In the genomic region with DNA sequence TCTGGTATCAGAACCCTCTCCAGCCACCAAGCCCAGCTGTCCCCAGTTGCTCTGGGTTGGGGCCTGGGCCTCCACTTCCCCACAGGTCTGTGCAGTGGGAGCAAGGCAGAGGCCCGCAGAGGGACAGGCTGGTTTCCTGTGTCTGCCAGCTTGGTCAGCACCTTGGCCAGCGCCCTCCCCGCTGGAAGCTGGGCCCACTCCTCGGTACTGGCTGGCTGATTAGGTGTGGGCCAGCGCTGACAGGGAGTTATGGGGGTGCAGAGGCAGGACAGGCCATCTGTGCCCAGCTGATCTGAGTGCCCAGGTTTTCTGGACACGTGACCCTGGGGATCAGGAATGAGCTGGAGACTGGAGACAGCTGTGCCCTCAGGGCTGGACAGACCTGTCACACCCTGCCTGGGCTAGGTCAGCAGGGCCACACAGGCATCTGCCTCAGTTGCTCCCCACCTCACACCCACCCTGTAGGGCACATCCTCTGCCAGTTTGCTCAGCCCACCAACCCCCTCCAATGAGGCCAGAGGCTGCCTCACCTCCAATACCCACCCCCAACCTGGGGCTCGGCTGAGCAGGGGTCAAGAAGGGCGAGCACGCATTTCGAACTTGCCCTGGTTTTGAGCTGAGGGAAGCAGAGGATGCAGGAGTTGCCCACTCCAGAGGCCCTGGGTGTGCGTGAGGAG, we compare ENCODE assay signal across 1 cellular context.
TF ChIP-seq lines count a peak whose summit lies in the region.

No MANE protein-coding gene starts in this region.

TF ChIP-seq in HepG2, 621 proteins besides CTCF, POLR2A, EP300 and RAD21 (continued from another document and continues in another):
- TF ChIP-seq, protein P1, sequence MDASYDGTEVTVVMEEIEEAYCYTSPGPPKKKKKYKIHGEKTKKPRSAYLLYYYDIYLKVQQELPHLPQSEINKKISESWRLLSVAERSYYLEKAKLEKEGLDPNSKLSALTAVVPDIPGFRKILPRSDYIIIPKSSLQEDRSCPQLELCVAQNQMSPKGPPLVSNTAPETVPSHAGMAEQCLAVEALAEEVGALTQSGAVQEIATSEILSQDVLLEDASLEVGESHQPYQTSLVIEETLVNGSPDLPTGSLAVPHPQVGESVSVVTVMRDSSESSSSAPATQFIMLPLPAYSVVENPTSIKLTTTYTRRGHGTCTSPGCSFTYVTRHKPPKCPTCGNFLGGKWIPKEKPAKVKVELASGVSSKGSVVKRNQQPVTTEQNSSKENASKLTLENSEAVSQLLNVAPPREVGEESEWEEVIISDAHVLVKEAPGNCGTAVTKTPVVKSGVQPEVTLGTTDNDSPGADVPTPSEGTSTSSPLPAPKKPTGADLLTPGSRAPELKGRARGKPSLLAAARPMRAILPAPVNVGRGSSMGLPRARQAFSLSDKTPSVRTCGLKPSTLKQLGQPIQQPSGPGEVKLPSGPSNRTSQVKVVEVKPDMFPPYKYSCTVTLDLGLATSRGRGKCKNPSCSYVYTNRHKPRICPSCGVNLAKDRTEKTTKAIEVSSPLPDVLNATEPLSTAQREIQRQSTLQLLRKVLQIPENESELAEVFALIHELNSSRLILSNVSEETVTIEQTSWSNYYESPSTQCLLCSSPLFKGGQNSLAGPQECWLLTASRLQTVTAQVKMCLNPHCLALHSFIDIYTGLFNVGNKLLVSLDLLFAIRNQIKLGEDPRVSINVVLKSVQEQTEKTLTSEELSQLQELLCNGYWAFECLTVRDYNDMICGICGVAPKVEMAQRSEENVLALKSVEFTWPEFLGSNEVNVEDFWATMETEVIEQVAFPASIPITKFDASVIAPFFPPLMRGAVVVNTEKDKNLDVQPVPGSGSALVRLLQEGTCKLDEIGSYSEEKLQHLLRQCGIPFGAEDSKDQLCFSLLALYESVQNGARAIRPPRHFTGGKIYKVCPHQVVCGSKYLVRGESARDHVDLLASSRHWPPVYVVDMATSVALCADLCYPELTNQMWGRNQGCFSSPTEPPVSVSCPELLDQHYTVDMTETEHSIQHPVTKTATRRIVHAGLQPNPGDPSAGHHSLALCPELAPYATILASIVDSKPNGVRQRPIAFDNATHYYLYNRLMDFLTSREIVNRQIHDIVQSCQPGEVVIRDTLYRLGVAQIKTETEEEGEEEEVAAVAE (CRISPR knock-in tag; IDR thresholded peaks at IDR 0.05; ENCODE audit: borderline replicate concordance), result peak; percentile 70; the same call in 1 of the 2 replicates
- TF ChIP-seq GATAD2A (CRISPR knock-in tag; IDR thresholded peaks at IDR 0.05) (peak; percentile 22; the same call in 1 of the 2 replicates), ZBTB42 (CRISPR knock-in tag; IDR thresholded peaks at IDR 0.05) (no peak), ZSCAN29 (CRISPR knock-in tag; conservative IDR thresholded peaks at IDR 0.05) (no peak), ZNF792 (CRISPR knock-in tag; IDR thresholded peaks at IDR 0.05) (peak; percentile 86; the same call in 1 of the 2 replicates), ZNF343 (CRISPR knock-in tag; IDR thresholded peaks at IDR 0.05) (0 out of 2 replicates have a peak, but pooled peaks have one; percentile 55), NFKBIZ (CRISPR knock-in tag; IDR thresholded peaks at IDR 0.05) (no peak), ZNF616 (CRISPR knock-in tag; IDR thresholded peaks at IDR 0.05; ENCODE audit: low read depth) (peak; percentile 88; the same call in 1 of the 2 replicates), SNAPC2 (CRISPR knock-in tag; IDR thresholded peaks at IDR 0.05) (peak; percentile 85), ZNF446 (CRISPR knock-in tag; IDR thresholded peaks at IDR 0.05) (peak; percentile 69; the same call in 1 of the 2 replicates), ZNF430 (CRISPR knock-in tag; IDR thresholded peaks at IDR 0.05) (peak; percentile 55; the same call in 1 of the 2 replicates), XBP1 (CRISPR knock-in tag; IDR thresholded peaks at IDR 0.05) (peak; percentile 58; the same call in 1 of the 2 replicates), ZSCAN21 (CRISPR knock-in tag; IDR thresholded peaks at IDR 0.05; ENCODE audit: borderline replicate concordance) (peak; percentile 90), NR2F6 (IDR thresholded peaks at IDR 0.05) (no peak), NR2F6 (CRISPR knock-in tag; IDR thresholded peaks at IDR 0.05) (peak; percentile 8; the same call in 1 of the 2 replicates), ZNF556 (CRISPR knock-in tag; IDR thresholded peaks at IDR 0.05; ENCODE audit: borderline replicate concordance) (no peak), SOX5 (CRISPR knock-in tag; IDR thresholded peaks at IDR 0.05; ENCODE audit: borderline replicate concordance) (0 out of 2 replicates have a peak, but pooled peaks have one; percentile 27), ZNF670 (CRISPR knock-in tag; IDR thresholded peaks at IDR 0.05; ENCODE audit: borderline replicate concordance) (no peak; the same call in 1 of the 2 replicates), ERF (CRISPR knock-in tag; IDR thresholded peaks at IDR 0.05) (peak; percentile 85; the same call in 1 of the 2 replicates), THAP11 (CRISPR knock-in tag; IDR thresholded peaks at IDR 0.05) (peak; percentile 62), MED1 (CRISPR knock-in tag; IDR thresholded peaks at IDR 0.05) (peak; percentile 29; the same call in 1 of the 2 replicates), SAP130 (CRISPR knock-in tag; IDR thresholded peaks at IDR 0.05; ENCODE audit: low read depth) (peak; percentile 73), PHF21A (CRISPR knock-in tag; IDR thresholded peaks at IDR 0.05) (no peak), SCMH1 (CRISPR knock-in tag; IDR thresholded peaks at IDR 0.05; ENCODE audit: borderline replicate concordance) (no peak), ZNF749 (CRISPR knock-in tag; IDR thresholded peaks at IDR 0.05; ENCODE audit: borderline replicate concordance) (0 out of 2 replicates have a peak, but pooled peaks have one; percentile 69), HNF4G (IDR thresholded peaks at IDR 0.05; ENCODE audit: borderline replicate concordance, low read depth, low read length) (no peak), HNF4G (CRISPR knock-in tag; IDR thresholded peaks at IDR 0.05; ENCODE audit: borderline replicate concordance, low read depth) (no peak), ZC3H13 (CRISPR knock-in tag; IDR thresholded peaks at IDR 0.05) (0 out of 2 replicates have a peak, but pooled peaks have one; percentile 34), SOX13 (IDR thresholded peaks at IDR 0.05) (no peak), SOX13 (CRISPR knock-in tag; conservative IDR thresholded peaks at IDR 0.05 in 1 of 2, IDR thresholded peaks at IDR 0.05 in 1 of 2) (peak in 1 of 2 experiments; percentile 26; a peak in 1 of 4 replicates), ZFP1 (CRISPR knock-in tag; IDR thresholded peaks at IDR 0.05) (no peak), FOXA3 (CRISPR knock-in tag; IDR thresholded peaks at IDR 0.05) (0 out of 2 replicates have a peak, but pooled peaks have one; percentile 35), ZNF563 (CRISPR knock-in tag; IDR thresholded peaks at IDR 0.05) (peak; percentile 95)
- TF ChIP-seq, protein P2, sequence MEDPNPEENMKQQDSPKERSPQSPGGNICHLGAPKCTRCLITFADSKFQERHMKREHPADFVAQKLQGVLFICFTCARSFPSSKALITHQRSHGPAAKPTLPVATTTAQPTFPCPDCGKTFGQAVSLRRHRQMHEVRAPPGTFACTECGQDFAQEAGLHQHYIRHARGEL (CRISPR knock-in tag; IDR thresholded peaks at IDR 0.05), result no peak
- TF ChIP-seq, protein P3, sequence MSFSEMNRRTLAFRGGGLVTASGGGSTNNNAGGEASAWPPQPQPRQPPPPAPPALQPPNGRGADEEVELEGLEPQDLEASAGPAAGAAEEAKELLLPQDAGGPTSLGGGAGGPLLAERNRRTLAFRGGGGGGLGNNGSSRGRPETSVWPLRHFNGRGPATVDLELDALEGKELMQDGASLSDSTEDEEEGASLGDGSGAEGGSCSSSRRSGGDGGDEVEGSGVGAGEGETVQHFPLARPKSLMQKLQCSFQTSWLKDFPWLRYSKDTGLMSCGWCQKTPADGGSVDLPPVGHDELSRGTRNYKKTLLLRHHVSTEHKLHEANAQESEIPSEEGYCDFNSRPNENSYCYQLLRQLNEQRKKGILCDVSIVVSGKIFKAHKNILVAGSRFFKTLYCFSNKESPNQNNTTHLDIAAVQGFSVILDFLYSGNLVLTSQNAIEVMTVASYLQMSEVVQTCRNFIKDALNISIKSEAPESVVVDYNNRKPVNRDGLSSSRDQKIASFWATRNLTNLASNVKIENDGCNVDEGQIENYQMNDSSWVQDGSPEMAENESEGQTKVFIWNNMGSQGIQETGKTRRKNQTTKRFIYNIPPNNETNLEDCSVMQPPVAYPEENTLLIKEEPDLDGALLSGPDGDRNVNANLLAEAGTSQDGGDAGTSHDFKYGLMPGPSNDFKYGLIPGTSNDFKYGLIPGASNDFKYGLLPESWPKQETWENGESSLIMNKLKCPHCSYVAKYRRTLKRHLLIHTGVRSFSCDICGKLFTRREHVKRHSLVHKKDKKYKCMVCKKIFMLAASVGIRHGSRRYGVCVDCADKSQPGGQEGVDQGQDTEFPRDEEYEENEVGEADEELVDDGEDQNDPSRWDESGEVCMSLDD (CRISPR knock-in tag; IDR thresholded peaks at IDR 0.05; ENCODE audit: borderline replicate concordance), result 0 out of 2 replicates have a peak, but pooled peaks have one; percentile 46
- TF ChIP-seq, protein P4, sequence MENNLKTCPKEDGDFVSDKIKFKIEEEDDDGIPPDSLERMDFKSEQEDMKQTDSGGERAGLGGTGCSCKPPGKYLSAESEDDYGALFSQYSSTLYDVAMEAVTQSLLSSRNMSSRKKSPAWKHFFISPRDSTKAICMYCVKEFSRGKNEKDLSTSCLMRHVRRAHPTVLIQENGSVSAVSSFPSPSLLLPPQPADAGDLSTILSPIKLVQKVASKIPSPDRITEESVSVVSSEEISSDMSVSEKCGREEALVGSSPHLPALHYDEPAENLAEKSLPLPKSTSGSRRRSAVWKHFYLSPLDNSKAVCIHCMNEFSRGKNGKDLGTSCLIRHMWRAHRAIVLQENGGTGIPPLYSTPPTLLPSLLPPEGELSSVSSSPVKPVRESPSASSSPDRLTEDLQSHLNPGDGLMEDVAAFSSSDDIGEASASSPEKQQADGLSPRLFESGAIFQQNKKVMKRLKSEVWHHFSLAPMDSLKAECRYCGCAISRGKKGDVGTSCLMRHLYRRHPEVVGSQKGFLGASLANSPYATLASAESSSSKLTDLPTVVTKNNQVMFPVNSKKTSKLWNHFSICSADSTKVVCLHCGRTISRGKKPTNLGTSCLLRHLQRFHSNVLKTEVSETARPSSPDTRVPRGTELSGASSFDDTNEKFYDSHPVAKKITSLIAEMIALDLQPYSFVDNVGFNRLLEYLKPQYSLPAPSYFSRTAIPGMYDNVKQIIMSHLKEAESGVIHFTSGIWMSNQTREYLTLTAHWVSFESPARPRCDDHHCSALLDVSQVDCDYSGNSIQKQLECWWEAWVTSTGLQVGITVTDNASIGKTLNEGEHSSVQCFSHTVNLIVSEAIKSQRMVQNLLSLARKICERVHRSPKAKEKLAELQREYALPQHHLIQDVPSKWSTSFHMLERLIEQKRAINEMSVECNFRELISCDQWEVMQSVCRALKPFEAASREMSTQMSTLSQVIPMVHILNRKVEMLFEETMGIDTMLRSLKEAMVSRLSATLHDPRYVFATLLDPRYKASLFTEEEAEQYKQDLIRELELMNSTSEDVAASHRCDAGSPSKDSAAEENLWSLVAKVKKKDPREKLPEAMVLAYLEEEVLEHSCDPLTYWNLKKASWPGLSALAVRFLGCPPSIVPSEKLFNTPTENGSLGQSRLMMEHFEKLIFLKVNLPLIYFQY (CRISPR knock-in tag; IDR thresholded peaks at IDR 0.05; ENCODE audit: borderline replicate concordance), result peak; percentile 87
- TF ChIP-seq, protein P5, sequence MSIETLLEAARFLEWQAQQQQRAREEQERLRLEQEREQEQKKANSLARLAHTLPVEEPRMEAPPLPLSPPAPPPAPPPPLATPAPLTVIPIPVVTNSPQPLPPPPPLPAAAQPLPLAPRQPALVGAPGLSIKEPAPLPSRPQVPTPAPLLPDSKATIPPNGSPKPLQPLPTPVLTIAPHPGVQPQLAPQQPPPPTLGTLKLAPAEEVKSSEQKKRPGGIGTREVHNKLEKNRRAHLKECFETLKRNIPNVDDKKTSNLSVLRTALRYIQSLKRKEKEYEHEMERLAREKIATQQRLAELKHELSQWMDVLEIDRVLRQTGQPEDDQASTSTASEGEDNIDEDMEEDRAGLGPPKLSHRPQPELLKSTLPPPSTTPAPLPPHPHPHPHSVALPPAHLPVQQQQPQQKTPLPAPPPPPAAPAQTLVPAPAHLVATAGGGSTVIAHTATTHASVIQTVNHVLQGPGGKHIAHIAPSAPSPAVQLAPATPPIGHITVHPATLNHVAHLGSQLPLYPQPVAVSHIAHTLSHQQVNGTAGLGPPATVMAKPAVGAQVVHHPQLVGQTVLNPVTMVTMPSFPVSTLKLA (IDR thresholded peaks at IDR 0.05), result no peak
- TF ChIP-seq, protein P6, sequence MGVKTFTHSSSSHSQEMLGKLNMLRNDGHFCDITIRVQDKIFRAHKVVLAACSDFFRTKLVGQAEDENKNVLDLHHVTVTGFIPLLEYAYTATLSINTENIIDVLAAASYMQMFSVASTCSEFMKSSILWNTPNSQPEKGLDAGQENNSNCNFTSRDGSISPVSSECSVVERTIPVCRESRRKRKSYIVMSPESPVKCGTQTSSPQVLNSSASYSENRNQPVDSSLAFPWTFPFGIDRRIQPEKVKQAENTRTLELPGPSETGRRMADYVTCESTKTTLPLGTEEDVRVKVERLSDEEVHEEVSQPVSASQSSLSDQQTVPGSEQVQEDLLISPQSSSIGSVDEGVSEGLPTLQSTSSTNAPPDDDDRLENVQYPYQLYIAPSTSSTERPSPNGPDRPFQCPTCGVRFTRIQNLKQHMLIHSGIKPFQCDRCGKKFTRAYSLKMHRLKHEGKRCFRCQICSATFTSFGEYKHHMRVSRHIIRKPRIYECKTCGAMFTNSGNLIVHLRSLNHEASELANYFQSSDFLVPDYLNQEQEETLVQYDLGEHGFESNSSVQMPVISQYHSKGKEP (CRISPR knock-in tag; IDR thresholded peaks at IDR 0.05), result peak; percentile 94
- TF ChIP-seq, protein P7, sequence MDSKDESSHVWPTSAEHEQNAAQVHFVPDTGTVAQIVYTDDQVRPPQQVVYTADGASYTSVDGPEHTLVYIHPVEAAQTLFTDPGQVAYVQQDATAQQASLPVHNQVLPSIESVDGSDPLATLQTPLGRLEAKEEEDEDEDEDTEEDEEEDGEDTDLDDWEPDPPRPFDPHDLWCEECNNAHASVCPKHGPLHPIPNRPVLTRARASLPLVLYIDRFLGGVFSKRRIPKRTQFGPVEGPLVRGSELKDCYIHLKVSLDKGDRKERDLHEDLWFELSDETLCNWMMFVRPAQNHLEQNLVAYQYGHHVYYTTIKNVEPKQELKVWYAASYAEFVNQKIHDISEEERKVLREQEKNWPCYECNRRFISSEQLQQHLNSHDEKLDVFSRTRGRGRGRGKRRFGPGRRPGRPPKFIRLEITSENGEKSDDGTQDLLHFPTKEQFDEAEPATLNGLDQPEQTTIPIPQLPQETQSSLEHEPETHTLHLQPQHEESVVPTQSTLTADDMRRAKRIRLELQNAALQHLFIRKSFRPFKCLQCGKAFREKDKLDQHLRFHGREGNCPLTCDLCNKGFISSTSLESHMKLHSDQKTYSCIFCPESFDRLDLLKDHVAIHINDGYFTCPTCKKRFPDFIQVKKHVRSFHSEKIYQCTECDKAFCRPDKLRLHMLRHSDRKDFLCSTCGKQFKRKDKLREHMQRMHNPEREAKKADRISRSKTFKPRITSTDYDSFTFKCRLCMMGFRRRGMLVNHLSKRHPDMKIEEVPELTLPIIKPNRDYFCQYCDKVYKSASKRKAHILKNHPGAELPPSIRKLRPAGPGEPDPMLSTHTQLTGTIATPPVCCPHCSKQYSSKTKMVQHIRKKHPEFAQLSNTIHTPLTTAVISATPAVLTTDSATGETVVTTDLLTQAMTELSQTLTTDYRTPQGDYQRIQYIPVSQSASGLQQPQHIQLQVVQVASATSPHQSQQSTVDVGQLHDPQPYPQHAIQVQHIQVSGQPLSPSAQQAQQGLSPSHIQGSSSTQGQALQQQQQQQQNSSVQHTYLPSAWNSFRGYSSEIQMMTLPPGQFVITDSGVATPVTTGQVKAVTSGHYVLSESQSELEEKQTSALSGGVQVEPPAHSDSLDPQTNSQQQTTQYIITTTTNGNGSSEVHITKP (CRISPR knock-in tag; IDR thresholded peaks at IDR 0.05; ENCODE audit: low read depth), result no peak
